ENCODE assay signal across 21 cellular contexts in genomic region chr3:112688819-112689218, GRCh38. TPM values are rescaled to one million over a fixed set of nuclear protein-coding genes. Genes with fewer than 3 reads are reported as not detected.
DNase-seq lines count a peak whose midpoint lies in the region; ATAC-seq and TF ChIP-seq lines count a peak whose summit lies in the region.
"Had no signal": no experiment of that assay in that cellular context is flagged by ENCODE, and none has a peak within 500 bp of the region (broad histone marks: within the 10 kb centered on the region; RNA-seq: fewer than 3 reads in every experiment).

No MANE protein-coding gene starts in this region.

- no peak overlapping the region for H2AFZ ChIP-seq in PC-9
- H2AFZ ChIP-seq in OCI-LY7 (ENCODE audit: low read length), result no peak overlapping the region

- H3K9me3 ChIP-seq in PC-9 (ENCODE audit: insufficient read depth, low read depth) (no peaks in the 10 kb centered on the region), OCI-LY7 (ENCODE audit: low read length) (no peaks in the 10 kb centered on the region)
- H3K9me3 ChIP-seq: gastroesophageal sphincter, Peyer's patch, sigmoid colon had no signal

- no peak overlapping the region for H3K4me3 Mint-ChIP-seq in HFFc6
- H3K4me3 Mint-ChIP-seq in osteocyte (ENCODE audit: unreplicated experiment), result no peak overlapping the region
- H3K4me3 Mint-ChIP-seq: B cell; H9; stimulated activated naive CD8-positive, alpha-beta T cell treated with anti-CD3 and anti-CD28 coated beads, Interleukin-15, amount 100 ng/mL, for 72 hours had no signal

- H3F3A ChIP-seq in PC-9 (ENCODE audit: insufficient read depth, low read depth), result peaks cover 14% of the 10 kb centered on the region

- H3K79me2 ChIP-seq in PC-9 (ENCODE audit: low read depth) (no peaks in the 10 kb centered on the region), OCI-LY7 (ENCODE audit: insufficient read depth, low read depth, low read length) (no peaks in the 10 kb centered on the region)

- no peaks in the 10 kb centered on the region for H3K27me3 Mint-ChIP-seq in HFFc6 (ENCODE audit: insufficient read depth)
- H3K27me3 Mint-ChIP-seq in osteocyte (ENCODE audit: unreplicated experiment), result no peaks in the 10 kb centered on the region
- H3K27me3 Mint-ChIP-seq: B cell had no signal

- H3K36me3 ChIP-seq in PC-9 (ENCODE audit: low read depth) (no peaks in the 10 kb centered on the region), OCI-LY7 (ENCODE audit: insufficient read depth, low read length) (no peaks in the 10 kb centered on the region)
- H3K36me3 ChIP-seq: gastroesophageal sphincter, left ventricle myocardium inferior, Peyer's patch, sigmoid colon had no signal

- intact Hi-C loops in PC-9 (cut with micrococcal nuclease; ENCODE audit: unreplicated experiment) (no loop called here), OCI-LY7 (cut with micrococcal nuclease; ENCODE audit: unreplicated experiment) (no loop called here)

- H3K27ac Mint-ChIP-seq in HFFc6 (peak overlapping the region; percentile 24), osteocyte (ENCODE audit: unreplicated experiment) (peak overlapping the region; percentile 87)
- H3K27ac Mint-ChIP-seq: B cell; H9; stimulated activated naive CD8-positive, alpha-beta T cell treated with anti-CD3 and anti-CD28 coated beads, Interleukin-15, amount 100 ng/mL, for 72 hours had no signal

- TF ChIP-seq CTCF in HFFc6 (IDR thresholded peaks at IDR 0.05) (no peak), PC-9 (conservative IDR thresholded peaks at IDR 0.05) (no peak), osteocyte (IDR thresholded peaks at IDR 0.05) (no peak), OCI-LY7 (conservative IDR thresholded peaks at IDR 0.05; ENCODE audit: low read length) (no peak)

- H3K36me3 Mint-ChIP-seq in HFFc6 (ENCODE audit: low read depth) (peaks cover 10% of the 10 kb centered on the region; the same call in 1 of the 2 replicates), osteocyte (ENCODE audit: unreplicated experiment) (no peaks in the 10 kb centered on the region)

- POLR2A ChIA-PET in PC-9 (lab: Charles Lee; ENCODE audit: unreplicated experiment) (interaction anchor here (0.7 kb wide), 1 partner anchor 48 kb away, joined by 7 read pairs; no protein-coding TSS in a partner anchor), OCI-LY7 (lab: Charles Lee) (interaction anchor here (0.7 kb wide), 1 partner anchor 171 kb away, joined by 3 read pairs; no protein-coding TSS in a partner anchor)

- H3K9me2 ChIP-seq in PC-9 (ENCODE audit: insufficient read depth) (no peaks in the 10 kb centered on the region), OCI-LY7 (ENCODE audit: insufficient read depth, low read length) (no peaks in the 10 kb centered on the region)

- no peak for DNase-seq in HFFc6
- no peak for DNase-seq in PC-9
- no peak for DNase-seq in osteocyte (ENCODE audit: extremely low spot score, unreplicated experiment)
- DNase-seq in OCI-LY7 (ENCODE audit: low spot score), result no peak
- no peak for DNase-seq in NCI-H2227 (lab: John Stamatoyannopoulos, UW; ENCODE audit: unreplicated experiment)
- DNase-seq: activated CD4-positive, alpha-beta T cell treated with anti-CD3 and anti-CD28 coated beads, Interleukin-2, amount 50 U/mL, for 1 hour; activated T-cell treated with anti-CD3 and anti-CD28 coated beads for 4 hours; aorta; H9; left ventricle myocardium inferior; NCI-H2171; NCI-H774; occipital lobe; Peyer's patch; sigmoid colon; stimulated activated CD4-positive, alpha-beta T cell treated with anti-CD3 and anti-CD28 coated beads, Interleukin-2, amount 100 ng/mL, for 24 hours; stimulated activated naive CD8-positive, alpha-beta T cell treated with anti-CD3 and anti-CD28 coated beads, Interleukin-15, amount 100 ng/mL, for 72 hours had no signal

- H3K4me1 ChIP-seq in PC-9 (replicated peaks; ENCODE audit: insufficient read depth), result peaks cover 26% of the 10 kb centered on the region
- H3K4me1 ChIP-seq in OCI-LY7 (ENCODE audit: insufficient read depth, low read length, poor library complexity, severe bottlenecking), result no peaks in the 10 kb centered on the region
- H3K4me1 ChIP-seq: left ventricle myocardium inferior, Peyer's patch had no signal

- no peak overlapping the region for H3K4me3 ChIP-seq in PC-9
- H3K4me3 ChIP-seq in OCI-LY7 (ENCODE audit: low read depth, low read length, poor library complexity, severe bottlenecking), result no peak overlapping the region
- H3K4me3 ChIP-seq: gastroesophageal sphincter, left ventricle myocardium inferior, Peyer's patch, sigmoid colon had no signal

- no peaks in the 10 kb centered on the region for H3K27me3 ChIP-seq in PC-9 (ENCODE audit: insufficient read depth, low read depth)
- H3K27me3 ChIP-seq: gastroesophageal sphincter, Peyer's patch, sigmoid colon had no signal

- no peaks in the 10 kb centered on the region; the same call in 1 of the 2 replicates for H3K9me3 Mint-ChIP-seq in HFFc6
- H3K9me3 Mint-ChIP-seq in osteocyte (ENCODE audit: unreplicated experiment), result peaks cover 6% of the 10 kb centered on the region

- peaks cover 76% of the 10 kb centered on the region for H3K4me1 Mint-ChIP-seq in HFFc6 (ENCODE audit: low read depth)
- peaks cover 59% of the 10 kb centered on the region for H3K4me1 Mint-ChIP-seq in osteocyte (ENCODE audit: unreplicated experiment)

- H4K20me1 ChIP-seq in PC-9 (ENCODE audit: insufficient read depth) (no peaks in the 10 kb centered on the region), OCI-LY7 (ENCODE audit: insufficient read depth, low read length) (no peaks in the 10 kb centered on the region)

- CTCF ChIA-PET in PC-9 (lab: Charles Lee), result interaction anchor here (0.6 kb wide), 1 partner anchor 12 kb away, joined by 3 read pairs; no protein-coding TSS in a partner anchor
- CTCF ChIA-PET in OCI-LY7 (lab: Charles Lee; ENCODE audit: unreplicated experiment), result no interaction called here

- H3K4me2 ChIP-seq in PC-9 (peak overlapping the region; percentile 0; the same call in 1 of the 2 replicates), OCI-LY7 (ENCODE audit: low read length) (no peak overlapping the region)

- BruUV-seq in PC-9 (replicated peaks; lab: Mats Ljungman, UMichigan) (no TSS peak), OCI-LY7 (replicated peaks; lab: Mats Ljungman, UMichigan) (no TSS peak)

- ATAC-seq in esophagus mucosa (peak; percentile 83), GM21423 (IDR thresholded peaks at IDR 0.05; ENCODE audit: unreplicated experiment) (no peak)
- ATAC-seq: gastroesophageal sphincter; stimulated activated naive CD8-positive, alpha-beta T cell treated with anti-CD3 and anti-CD28 coated beads, Interleukin-15, amount 100 ng/mL, for 72 hours had no signal

- no peak overlapping the region for H3K27ac ChIP-seq in PC-9
- no peak overlapping the region for H3K27ac ChIP-seq in OCI-LY7 (ENCODE audit: low read depth, low read length, poor library complexity, severe bottlenecking)
- H3K27ac ChIP-seq: left ventricle myocardium inferior, Peyer's patch had no signal

RNA-seq across cellular contexts. Expression of gene CCDC80, which starts 47.9 kb away (rescaled TPM):
- total RNA-seq in HFFc6 (2021; fragmentation: NEBNext Ultra II Directional; extraction: Animal tissue kit (Norgen Biotek cat#: 25700)), result 100 to 1,000 TPM; 326 to 388 (median 358) TPM
- total RNA-seq in PC-9 (2021) (142 and 162 TPM in 2 replicates), esophagus mucosa (13.2 TPM), osteocyte (1,760 and 1,947 TPM in 2 replicates), OCI-LY7 (2022) (0.28 and 0.59 TPM in 2 replicates)
- total RNA-seq in OCI-LY7 (2014; rRNA removed; shearing (Covaris generic)), result 0.15 and 0.63 TPM in 2 replicates
- total RNA-seq: B cell had no signal

Comparison
In these comparisons a context has a peak if more than half of its experiments do, and no peak if none do; other contexts are left out.
1. RNA of gene CCDC80, which starts 47.9 kb away (total RNA-seq): 1,760 to 1,947 TPM in osteocyte, 326 to 388 TPM in HFFc6 and 142 to 162 TPM in PC-9; 13.2 TPM in esophagus mucosa (single experiment) and 0.15 to 0.63 TPM in OCI-LY7; every median in the first group is over 10 times any median in the second.